Comparison of ENCODE assay signal across 8 cellular contexts in genomic region chr16:84044108-84044488, GRCh38. TPM values are rescaled to one million over a fixed set of nuclear protein-coding genes. Genes with fewer than 3 reads are reported as not detected.
A peak's percentile ranks its signal among the peaks of the same experiment; 100 is the strongest.
DNase-seq lines count a peak whose midpoint lies in the region; ATAC-seq and TF ChIP-seq lines count a peak whose summit lies in the region.

No MANE protein-coding gene starts in this region.

- H3K27me3 Mint-ChIP-seq in HFFc6 (ENCODE audit: insufficient read depth): peaks cover 39% of the 10 kb centered on the region
- peaks cover 47% of the 10 kb centered on the region for H3K27me3 Mint-ChIP-seq in stimulated activated memory B cell treated with anti-CD40 and anti-IgM and Interleukin-4, amounts not matched to agents 10 μg/mL and 1 μg/mL and 100 μg/mL, for 72 hours

- no peaks in the 10 kb centered on the region for H3K9me3 Mint-ChIP-seq in HFFc6
- H3K9me3 Mint-ChIP-seq in stimulated activated memory B cell treated with anti-CD40 and anti-IgM and Interleukin-4, amounts not matched to agents 10 μg/mL and 1 μg/mL and 100 μg/mL, for 72 hours: no peaks in the 10 kb centered on the region

- H3K27ac Mint-ChIP-seq in HFFc6: no peak overlapping the region
- no peak overlapping the region for H3K27ac Mint-ChIP-seq in stimulated activated memory B cell treated with anti-CD40 and anti-IgM and Interleukin-4, amounts not matched to agents 10 μg/mL and 1 μg/mL and 100 μg/mL, for 72 hours

- peak; percentile 50 for TF ChIP-seq CTCF in C4-2B (conservative IDR thresholded peaks at IDR 0.05)
- TF ChIP-seq CTCF in HFFc6 (IDR thresholded peaks at IDR 0.05): peak; percentile 72
- TF ChIP-seq CTCF in VCaP (conservative IDR thresholded peaks at IDR 0.05): peak; percentile 55

- no peak for ATAC-seq in stimulated activated memory B cell treated with anti-CD40 and anti-IgM and Interleukin-4, amounts not matched to agents 10 μg/mL and 1 μg/mL and 100 μg/mL, for 72 hours
- ATAC-seq in GM18873 (IDR thresholded peaks at IDR 0.05; ENCODE audit: low FRiP score, unreplicated experiment): no peak

- H3K27ac ChIP-seq in C4-2B (no peak overlapping the region), VCaP (no peak overlapping the region)

- H3K36me3 Mint-ChIP-seq in HFFc6 (ENCODE audit: low read depth): no peaks in the 10 kb centered on the region
- peaks cover 9% of the 10 kb centered on the region for H3K36me3 Mint-ChIP-seq in stimulated activated memory B cell treated with anti-CD40 and anti-IgM and Interleukin-4, amounts not matched to agents 10 μg/mL and 1 μg/mL and 100 μg/mL, for 72 hours

- H3K4me3 Mint-ChIP-seq in HFFc6: no peak overlapping the region
- no peak overlapping the region for H3K4me3 Mint-ChIP-seq in stimulated activated memory B cell treated with anti-CD40 and anti-IgM and Interleukin-4, amounts not matched to agents 10 μg/mL and 1 μg/mL and 100 μg/mL, for 72 hours

- H3K4me1 Mint-ChIP-seq in HFFc6 (ENCODE audit: low read depth): peaks cover 5% of the 10 kb centered on the region; the same call in 1 of the 2 replicates
- H3K4me1 Mint-ChIP-seq in stimulated activated memory B cell treated with anti-CD40 and anti-IgM and Interleukin-4, amounts not matched to agents 10 μg/mL and 1 μg/mL and 100 μg/mL, for 72 hours: peaks cover 6% of the 10 kb centered on the region

- DNase-seq in HFFc6: peak; percentile 16
- DNase-seq in kidney tubule cell (ENCODE audit: low spot score): peak; percentile 47
- DNase-seq in pons (ENCODE audit: low spot score): no peak
- no peak for DNase-seq in superior temporal gyrus (ENCODE audit: extremely low spot score)

RNA-seq across cellular contexts. Expression of gene SLC38A8, which starts 1.5 kb away (rescaled TPM):
- not detected for total RNA-seq in HFFc6 (2021; fragmentation: NEBNext Ultra II Directional; extraction: Animal tissue kit (Norgen Biotek cat#: 25700))

Comparison
In these comparisons a context has a peak if more than half of its experiments do, and no peak if none do; other contexts are left out.
1. DNase-seq: peak in HFFc6 (single experiment) and kidney tubule cell (single experiment); none in pons (single experiment) and superior temporal gyrus (single experiment).
2. Peak in every context shown above with its lines, with median percentiles within 50 percentile points of each other: CTCF ChIP-seq.